In genomic region chr3:151264611-151265010, GRCh38 we compare ENCODE assay signal across 1 cellular context.
TF ChIP-seq lines count a peak whose summit lies in the region.

No MANE protein-coding gene starts in this region.

TF ChIP-seq in H1, 55 proteins besides CTCF, POLR2A, EP300 and RAD21:
- TF ChIP-seq CREB1 (IDR thresholded peaks at IDR 0.05), result no peak
- TF ChIP-seq NANOG (IDR thresholded peaks at IDR 0.05; ENCODE audit: insufficient read depth, low read depth, low read length, poor library complexity, severe bottlenecking), result no peak
- TF ChIP-seq KDM5A (IDR thresholded peaks at IDR 0.05; ENCODE audit: low read length), result no peak
- no peak for TF ChIP-seq HDAC2 (IDR thresholded peaks at IDR 0.05; ENCODE audit: borderline replicate concordance in 1 of 2, low read depth in 2 of 2, low read length in 2 of 2)
- TF ChIP-seq EGR1 (IDR thresholded peaks at IDR 0.05; ENCODE audit: borderline replicate concordance, low read depth, low read length), result no peak
- TF ChIP-seq KDM4A (IDR thresholded peaks at IDR 0.05; ENCODE audit: low read depth, low read length, severe bottlenecking), result no peak
- TF ChIP-seq BRCA1 (IDR thresholded peaks at IDR 0.05; ENCODE audit: low read depth, low read length), result no peak
- TF ChIP-seq POLR2AphosphoS5 (IDR thresholded peaks at IDR 0.05; ENCODE audit: low read depth, low read length), result no peak
- TF ChIP-seq E2F6 (IDR thresholded peaks at IDR 0.05), result no peak
- TF ChIP-seq SIX5 (IDR thresholded peaks at IDR 0.05; ENCODE audit: low read depth, low read length), result no peak
- no peak for TF ChIP-seq CHD2 (IDR thresholded peaks at IDR 0.05; ENCODE audit: low read length)
- TF ChIP-seq BACH1 (IDR thresholded peaks at IDR 0.05; ENCODE audit: low read length), result no peak
- no peak for TF ChIP-seq RNF2 (IDR thresholded peaks at IDR 0.05; ENCODE audit: borderline replicate concordance, low read depth, low read length, missing control alignments, poor library complexity, severe bottlenecking)
- no peak for TF ChIP-seq GABPA (IDR thresholded peaks at IDR 0.05; ENCODE audit: borderline replicate concordance, insufficient read depth, low read length)
- no peak for TF ChIP-seq SP1 (IDR thresholded peaks at IDR 0.05; ENCODE audit: low read depth, low read length)
- TF ChIP-seq SP4 (IDR thresholded peaks at IDR 0.05; ENCODE audit: low read length), result no peak
- no peak for TF ChIP-seq RFX5 (IDR thresholded peaks at IDR 0.05; ENCODE audit: borderline replicate concordance, low read depth, low read length)
- TF ChIP-seq HDAC6 (IDR thresholded peaks at IDR 0.05; ENCODE audit: low read depth, low read length), result no peak
